ENCODE assay signal across 8 cellular contexts in genomic region chrX:86171366-86171765, GRCh38. TPM values are rescaled to one million over a fixed set of nuclear protein-coding genes. Genes with fewer than 3 reads are reported as not detected.
DNase-seq lines count a peak whose midpoint lies in the region; ATAC-seq and TF ChIP-seq lines count a peak whose summit lies in the region.

No MANE protein-coding gene starts in this region.

- peaks cover 4% of the 10 kb centered on the region for H4K20me1 ChIP-seq in H9 (ENCODE audit: control insufficient read depth, insufficient read depth, insufficient read length)

- H3K4me2 ChIP-seq in H9 (ENCODE audit: insufficient read depth, insufficient read length, low read length) = no peak overlapping the region

- no peak overlapping the region for H2AK5ac ChIP-seq in H9 (ENCODE audit: insufficient read length, low read length)

- H4K5ac ChIP-seq in H9 (ENCODE audit: insufficient read length, low read depth, low read length) = no peak overlapping the region

- CTCF ChIA-PET in activated CD4-positive, alpha-beta memory T cell treated with anti-CD3 and anti-CD28 coated beads for 36 hours (lab: Charles Lee) = no interaction called here

- H3K79me1 ChIP-seq in H9 (ENCODE audit: insufficient read depth, low read depth, low read length, poor library complexity, severe bottlenecking) = no peaks in the 10 kb centered on the region

- H4K8ac ChIP-seq in H9 (replicated peaks; ENCODE audit: insufficient read length, low read depth, low read length) = no peak overlapping the region

- peak; percentile 80 for TF ChIP-seq CTCF in H9 (conservative IDR thresholded peaks at IDR 0.05)

- H3K79me2 ChIP-seq in H9 (ENCODE audit: insufficient read depth, low read length) = no peaks in the 10 kb centered on the region

- H3K18ac ChIP-seq in H9 (ENCODE audit: insufficient read length, low read depth, low read length) = no peak overlapping the region

- DNase-seq in ELR (ENCODE audit: low read depth) = peak; percentile 9
- peak; percentile 45 for DNase-seq in H9
- peak; percentile 0 for DNase-seq in RPMI7951 (ENCODE audit: low read depth)
- DNase-seq in left lobe of liver (ENCODE audit: low spot score) = no peak
- no peak for DNase-seq in NCI-H1105 (lab: John Stamatoyannopoulos, UW)
- no peak for DNase-seq in activated T-cell treated with anti-CD3 and anti-CD28 coated beads for 4 hours
- DNase-seq in activated CD4-positive, alpha-beta memory T cell treated with anti-CD3 and anti-CD28 coated beads for 36 hours = no peak

- no peak overlapping the region for H3K27ac ChIP-seq in H9 (ENCODE audit: insufficient read length, low read depth, low read length)

- no peak overlapping the region for H2BK15ac ChIP-seq in H9 (ENCODE audit: low read depth, low read length)

- H3K9ac ChIP-seq in H9 (ENCODE audit: extremely low read depth, insufficient read length, low read length) = no peak overlapping the region

- H3K23ac ChIP-seq in H9 (ENCODE audit: insufficient read length, low read depth, low read length) = no peak overlapping the region

- no peak overlapping the region for H3T11ph ChIP-seq in H9 (ENCODE audit: low read length)

- no peak overlapping the region for H2BK5ac ChIP-seq in H9 (ENCODE audit: insufficient read length, low read length)

- H3K4ac ChIP-seq in H9 (ENCODE audit: low read depth, low read length) = no peak overlapping the region

- H3K56ac ChIP-seq in H9 (ENCODE audit: insufficient read length, low read depth, low read length) = no peak overlapping the region

- no peaks in the 10 kb centered on the region; the same call in 1 of the 2 replicates for H3K27me3 Mint-ChIP-seq in H9 (ENCODE audit: low read depth)
- peaks cover 5% of the 10 kb centered on the region for H3K27me3 Mint-ChIP-seq in activated CD4-positive, alpha-beta memory T cell treated with anti-CD3 and anti-CD28 coated beads for 36 hours

- no peak overlapping the region for H3K27ac Mint-ChIP-seq in H9
- no peak overlapping the region for H3K27ac Mint-ChIP-seq in activated CD4-positive, alpha-beta memory T cell treated with anti-CD3 and anti-CD28 coated beads for 36 hours

- WGBS in H9 (ENCODE audit: extremely low coverage, insufficient read length, low lambda C conversion rate) = no CpG with 5 or more reads among the region's 3 CpGs

- POLR2A ChIA-PET in activated CD4-positive, alpha-beta memory T cell treated with anti-CD3 and anti-CD28 coated beads for 36 hours (lab: Charles Lee) = no interaction called here

- no peaks in the 10 kb centered on the region for H3K27me3 ChIP-seq in H9 (ENCODE audit: insufficient read depth, low read length)

- no peaks in the 10 kb centered on the region for H3K4me1 ChIP-seq in H9 (ENCODE audit: insufficient read depth, low read length)

- peaks cover 0 to 30% of the 10 kb centered on the region in 2 experiments; a peak in 3 of 5 replicates for H3K9me3 Mint-ChIP-seq in H9
- H3K9me3 Mint-ChIP-seq in activated CD4-positive, alpha-beta memory T cell treated with anti-CD3 and anti-CD28 coated beads for 36 hours = no peaks in the 10 kb centered on the region

- H4K91ac ChIP-seq in H9 (ENCODE audit: insufficient read length, low read depth, low read length) = no peak overlapping the region

- no peaks in the 10 kb centered on the region for H3K9me3 ChIP-seq in H9 (ENCODE audit: control insufficient read depth, low read depth, low read length)

- H3K36me3 Mint-ChIP-seq in H9 (ENCODE audit: insufficient read depth in 1 of 3, low read depth in 3 of 3) = peaks cover 0 to 1% (median 0%) of the 10 kb centered on the region in 3 experiments; a peak in 1 of 7 replicates
- H3K36me3 Mint-ChIP-seq in activated CD4-positive, alpha-beta memory T cell treated with anti-CD3 and anti-CD28 coated beads for 36 hours = no peaks in the 10 kb centered on the region

- H3K14ac ChIP-seq in H9 (ENCODE audit: insufficient read depth, low read length) = no peak overlapping the region

- H3K4me1 Mint-ChIP-seq in H9 = no peaks in the 10 kb centered on the region
- H3K4me1 Mint-ChIP-seq in activated CD4-positive, alpha-beta memory T cell treated with anti-CD3 and anti-CD28 coated beads for 36 hours (ENCODE audit: low read depth) = no peaks in the 10 kb centered on the region

- no peak overlapping the region for H2AFZ ChIP-seq in H9 (ENCODE audit: low read length)

- H3K23me2 ChIP-seq in H9 (ENCODE audit: insufficient read length, low read depth, low read length, poor library complexity, severe bottlenecking) = no peaks in the 10 kb centered on the region

- H2BK12ac ChIP-seq in H9 (ENCODE audit: insufficient read length, low read depth, low read length) = no peak overlapping the region

- H2BK120ac ChIP-seq in H9 (ENCODE audit: low read depth, low read length, poor library complexity, severe bottlenecking) = no peak overlapping the region

- intact Hi-C loops in activated CD4-positive, alpha-beta memory T cell treated with anti-CD3 and anti-CD28 coated beads for 36 hours (cut with micrococcal nuclease) = no loop called here

- no peak overlapping the region for H2BK20ac ChIP-seq in H9 (ENCODE audit: low read depth, low read length, poor library complexity, severe bottlenecking)

- H3K4me3 Mint-ChIP-seq in H9 = no peak overlapping the region
- no peak overlapping the region for H3K4me3 Mint-ChIP-seq in activated CD4-positive, alpha-beta memory T cell treated with anti-CD3 and anti-CD28 coated beads for 36 hours

- peak; percentile 84 for ATAC-seq in left lobe of liver
- ATAC-seq in GM21619 (IDR thresholded peaks at IDR 0.05; ENCODE audit: unreplicated experiment) = no peak

RNA-seq across cellular contexts. Expression of gene DACH2, which starts 23.1 kb away (rescaled TPM):
- total RNA-seq in H9 (2021) (0.99 and 1.0 TPM in 2 replicates), left lobe of liver (not detected)
- total RNA-seq in RPMI7951 (2014; rRNA removed; shearing (Covaris generic)) = not detected in 2 replicates
- total RNA-seq in activated CD4-positive, alpha-beta memory T cell treated with anti-CD3 and anti-CD28 coated beads for 36 hours = not detected

Comparison
In these comparisons a context has a peak if more than half of its experiments do, and no peak if none do; other contexts are left out.
1. DNase-seq: peak in ELR (single experiment), H9 (single experiment) and RPMI7951 (single experiment); none in left lobe of liver (single experiment), NCI-H1105 (single experiment), activated T-cell treated with anti-CD3 and anti-CD28 coated beads for 4 hours (single experiment) and activated CD4-positive, alpha-beta memory T cell treated with anti-CD3 and anti-CD28 coated beads for 36 hours (single experiment).